In the genomic region with DNA sequence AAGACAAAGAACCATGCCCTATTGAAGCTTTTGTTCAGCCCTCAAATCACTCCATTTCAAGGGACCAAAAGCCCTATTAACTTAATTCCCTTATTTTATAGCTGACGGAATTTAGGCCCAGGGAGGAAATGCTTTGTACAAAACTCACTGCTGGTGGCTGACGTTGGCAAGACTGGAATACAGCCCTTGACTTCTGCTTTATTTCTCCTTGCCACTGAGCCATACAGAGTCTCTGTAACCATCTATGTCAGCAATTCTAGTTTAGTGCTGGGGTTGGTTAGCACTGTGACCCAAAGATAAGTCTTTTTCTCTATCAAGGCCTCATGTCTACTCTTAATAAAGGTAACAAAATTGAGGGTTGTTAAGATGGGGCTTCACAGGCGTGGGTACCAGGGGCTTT, we compare ENCODE assay signal across 10 cellular contexts.
"Had no signal": no experiment of that assay in that cellular context is flagged by ENCODE, and none has a peak within 500 bp of the region (broad histone marks: within the 10 kb centered on the region; RNA-seq: fewer than 3 reads in every experiment).

No MANE protein-coding gene starts in this region.

- DNase-seq: activated CD4-positive, alpha-beta memory T cell treated with anti-CD3 and anti-CD28 coated beads for 36 hours; activated effector memory CD4-positive, alpha-beta T cell treated with anti-CD3 and anti-CD28 coated beads, Interleukin-2, amount 50 U/mL, for 16 hours; activated T-cell treated with anti-CD3 and anti-CD28 coated beads, Interleukin-2, amount 50 U/mL, for 4 hours; islet precursor cell; pancreas; small intestine; T1000 had no signal

- H3K27ac Mint-ChIP-seq: activated CD4-positive, alpha-beta memory T cell treated with anti-CD3 and anti-CD28 coated beads for 36 hours; activated naive CD8-positive, alpha-beta T cell; type B pancreatic cell had no signal

- H3K36me3 Mint-ChIP-seq: activated CD4-positive, alpha-beta memory T cell treated with anti-CD3 and anti-CD28 coated beads for 36 hours; type B pancreatic cell had no signal

- H3K27ac ChIP-seq: pancreas, VCaP had no signal

- H3K4me3 ChIP-seq: pancreas had no signal

- H3K27me3 ChIP-seq: pancreas had no signal

- H3K9me3 ChIP-seq: pancreas had no signal

- H3K4me1 ChIP-seq: pancreas had no signal

- H3K27me3 Mint-ChIP-seq: activated CD4-positive, alpha-beta memory T cell treated with anti-CD3 and anti-CD28 coated beads for 36 hours; activated naive CD8-positive, alpha-beta T cell; type B pancreatic cell had no signal

- H3K36me3 ChIP-seq: pancreas had no signal

- H3K9me3 Mint-ChIP-seq: activated CD4-positive, alpha-beta memory T cell treated with anti-CD3 and anti-CD28 coated beads for 36 hours; activated T-cell treated with anti-CD3 and anti-CD28 coated beads, Interleukin-2, amount 50 U/mL, for 4 hours; type B pancreatic cell had no signal

- H3K4me3 Mint-ChIP-seq: activated CD4-positive, alpha-beta memory T cell treated with anti-CD3 and anti-CD28 coated beads for 36 hours; activated naive CD8-positive, alpha-beta T cell; activated T-cell treated with anti-CD3 and anti-CD28 coated beads, Interleukin-2, amount 50 U/mL, for 4 hours; type B pancreatic cell had no signal
